ENCODE assay signal across 1 cellular context in genomic region chr15:83206387-83206970, GRCh38.
TF ChIP-seq lines count a peak whose summit lies in the region.

No MANE protein-coding gene starts in this region.

TF ChIP-seq in HEK293T, 16 proteins besides CTCF, POLR2A, EP300 and RAD21 (continued from another document):
- TF ChIP-seq PKNOX1 (IDR thresholded peaks at IDR 0.05) (no peak), LEF1 (IDR thresholded peaks at IDR 0.05; ENCODE audit: borderline replicate concordance) (no peak), L3MBTL2 (conservative IDR thresholded peaks at IDR 0.05) (no peak)
